35 cellular contexts compared by ENCODE assay signal in the genomic region with DNA sequence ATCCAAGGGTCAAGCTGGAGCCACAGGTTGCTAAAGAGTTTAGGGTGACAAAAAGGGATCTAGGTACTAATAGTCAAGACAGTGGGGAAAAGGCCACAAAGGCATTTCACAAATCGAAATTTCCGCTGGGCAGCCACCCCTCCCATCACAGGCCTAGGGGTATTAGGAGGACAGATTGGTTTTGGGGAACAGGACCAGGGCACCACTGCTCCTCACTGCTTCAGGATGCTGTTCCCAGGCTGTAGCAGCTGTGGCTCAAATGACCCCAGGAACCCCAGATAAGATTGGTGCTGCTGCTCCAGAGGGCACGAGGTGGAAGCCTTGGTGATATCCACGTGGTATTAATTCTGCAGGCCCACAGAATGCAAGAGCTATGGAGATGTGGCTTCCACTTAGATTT. TPM values are rescaled to one million over a fixed set of nuclear protein-coding genes. Genes with fewer than 3 reads are reported as not detected.
DNase-seq lines count a peak whose midpoint lies in the region; ATAC-seq and TF ChIP-seq lines count a peak whose summit lies in the region.
"Had no signal": no experiment of that assay in that cellular context is flagged by ENCODE, and none has a peak within 500 bp of the region (broad histone marks: within the 10 kb centered on the region; RNA-seq: fewer than 3 reads in every experiment).

No MANE protein-coding gene starts in this region.

- DNase-seq in endodermal cell (no peak), mesenchymal stem cell (no peak), trophoblast cell (no peak), left colon (no peak), posterior cingulate gyrus (no peak), GM03348 (ENCODE audit: low spot score) (no peak)
- DNase-seq: 8988T; ACHN; AML-193; BE2C; C1 segment of cervical spinal cord; Caco-2; Calu3; CD4-positive, alpha-beta memory T cell; CD4-positive, alpha-beta T cell; CD4-positive, CD25-positive, alpha-beta regulatory T cell; CD8-positive, alpha-beta memory T cell; CD8-positive, alpha-beta T cell; COR-L47; DMS 273 treated with DMSO at 0.1 percent for 48 hours; DMS153; DMS53; DMS79; DMS79 treated with DMSO at 0.1 percent for 48 hours; DND-41; EL had no signal

- H3K27ac Mint-ChIP-seq in endodermal cell: no peak overlapping the region
- H3K27ac Mint-ChIP-seq: B cell; CD14-positive monocyte; CD4-positive, alpha-beta memory T cell; CD4-positive, alpha-beta T cell; CD4-positive, CD25-positive, alpha-beta regulatory T cell; CD8-positive, alpha-beta memory T cell; CD8-positive, alpha-beta T cell had no signal

- H3K4me1 Mint-ChIP-seq in endodermal cell: no peaks in the 10 kb centered on the region
- H3K4me1 Mint-ChIP-seq: B cell; CD14-positive monocyte; CD4-positive, CD25-positive, alpha-beta regulatory T cell had no signal

- H3K4me3 ChIP-seq in HEK293 (ENCODE audit: low read depth, low read length) (no peak overlapping the region), endodermal cell (ENCODE audit: low read length) (peak overlapping the region; percentile 44), mesenchymal stem cell (ENCODE audit: insufficient read depth in 1 of 2, low read depth in 1 of 2, low read length in 2 of 2) (no peak overlapping the region), trophoblast cell (ENCODE audit: low read depth, low read length) (no peak overlapping the region)
- H3K4me3 ChIP-seq: A549; BLaER1; BLaER1 treated with 17β-estradiol and CSF1 and Interleukin-3, amounts not matched to agents 10 nM and 100 nM had no signal

- H3K9ac ChIP-seq in endodermal cell (ENCODE audit: extremely low read depth, low read length, poor library complexity, severe bottlenecking) (no peak overlapping the region), mesenchymal stem cell (ENCODE audit: low read length) (no peak overlapping the region), trophoblast cell (ENCODE audit: low read length) (peak overlapping the region; percentile 74)
- H3K9ac ChIP-seq: BLaER1; BLaER1 treated with 17β-estradiol and CSF1 and Interleukin-3, amounts not matched to agents 10 nM and 100 nM had no signal

- no peak overlapping the region for H3K23ac ChIP-seq in mesenchymal stem cell (ENCODE audit: low read length in 2 of 2)
- no peak overlapping the region for H3K23ac ChIP-seq in trophoblast cell (ENCODE audit: low read length)

- H2BK12ac ChIP-seq in mesenchymal stem cell (ENCODE audit: low read length in 2 of 2) (no peak overlapping the region), trophoblast cell (ENCODE audit: low read length) (no peak overlapping the region)

- H3K27ac ChIP-seq in HEK293 (ENCODE audit: extremely low read depth, low read depth, low read length) (no peak overlapping the region), endodermal cell (ENCODE audit: low read depth, low read length) (no peak overlapping the region), mesenchymal stem cell (ENCODE audit: low read length, poor library complexity, severe bottlenecking) (no peak overlapping the region), trophoblast cell (ENCODE audit: low read depth, low read length) (no peak overlapping the region)
- H3K27ac ChIP-seq: 22Rv1; A549; BLaER1; BLaER1 treated with 17β-estradiol and CSF1 and Interleukin-3, amounts not matched to agents 10 nM and 100 nM; C4-2B had no signal

- no peaks in the 10 kb centered on the region for H3K27me3 ChIP-seq in endodermal cell (ENCODE audit: control insufficient read depth, insufficient read depth, low read length, poor library complexity, severe bottlenecking)
- H3K27me3 ChIP-seq in mesenchymal stem cell (ENCODE audit: control insufficient read depth in 1 of 2, insufficient read depth in 1 of 2, low read length in 2 of 2): no peaks in the 10 kb centered on the region
- H3K27me3 ChIP-seq in trophoblast cell (ENCODE audit: insufficient read depth, low read length): no peaks in the 10 kb centered on the region
- H3K27me3 ChIP-seq: BE2C; BLaER1; BLaER1 treated with 17β-estradiol and CSF1 and Interleukin-3, amounts not matched to agents 10 nM and 100 nM had no signal

- no peak overlapping the region for H3K18ac ChIP-seq in mesenchymal stem cell (ENCODE audit: low read depth in 1 of 2, low read length in 2 of 2)
- no peak overlapping the region for H3K18ac ChIP-seq in trophoblast cell (ENCODE audit: low read length)

- H3K79me1 ChIP-seq in mesenchymal stem cell (replicated peaks; ENCODE audit: low read length, poor library complexity, severe bottlenecking) (no peaks in the 10 kb centered on the region), trophoblast cell (ENCODE audit: low read length) (no peaks in the 10 kb centered on the region)

- H4K12ac ChIP-seq in trophoblast cell (ENCODE audit: low read depth, low read length): no peak overlapping the region

- H2BK5ac ChIP-seq in mesenchymal stem cell (ENCODE audit: low read depth, low read length, poor library complexity, severe bottlenecking): no peak overlapping the region
- no peak overlapping the region for H2BK5ac ChIP-seq in trophoblast cell (ENCODE audit: low read depth, low read length, poor library complexity)

- H3K4ac ChIP-seq in mesenchymal stem cell (ENCODE audit: low read depth in 1 of 2, low read length in 2 of 2) (no peak overlapping the region), trophoblast cell (ENCODE audit: low read depth, low read length) (no peak overlapping the region)

- CTCF ChIA-PET in HEK293 (lab: Yijun Ruan, JAX): no interaction called here

- 86 to 90% methylated on average over 2 to 4 of the region's 4 CpGs for WGBS in endodermal cell (ENCODE audit: insufficient coverage in 1 of 2, insufficient read length in 1 of 2), 2 experiments
- 90% methylated on average over 4 of the region's 4 CpGs for WGBS in mesenchymal stem cell
- no CpG with 5 or more reads among the region's 4 CpGs for WGBS in trophoblast cell (ENCODE audit: extremely low coverage, insufficient coverage, insufficient read length)

- H2AK5ac ChIP-seq in mesenchymal stem cell (ENCODE audit: low read length, severe bottlenecking): no peak overlapping the region
- no peak overlapping the region for H2AK5ac ChIP-seq in trophoblast cell (ENCODE audit: low read length)

- H3K14ac ChIP-seq in mesenchymal stem cell (ENCODE audit: low read length in 2 of 2) (no peak overlapping the region), trophoblast cell (ENCODE audit: low read length) (no peak overlapping the region)

- H2AFZ ChIP-seq in mesenchymal stem cell (ENCODE audit: low read depth, low read length): no peak overlapping the region
- H2AFZ ChIP-seq in trophoblast cell (ENCODE audit: insufficient read depth, low read length, poor library complexity): no peak overlapping the region

- peaks cover 23% of the 10 kb centered on the region for H3K36me3 Mint-ChIP-seq in endodermal cell (ENCODE audit: low read depth)
- H3K36me3 Mint-ChIP-seq: CD14-positive monocyte; CD4-positive, alpha-beta memory T cell; CD4-positive, CD25-positive, alpha-beta regulatory T cell; CD8-positive, alpha-beta memory T cell; CD8-positive, alpha-beta T cell had no signal

- TF ChIP-seq CTCF in HEK293 (tag by site-specific recombination; IDR thresholded peaks at IDR 0.05): no peak
- no peak for TF ChIP-seq CTCF in endodermal cell (conservative IDR thresholded peaks at IDR 0.05)

- H3K27me3 Mint-ChIP-seq in endodermal cell (ENCODE audit: insufficient read depth): no peaks in the 10 kb centered on the region
- H3K27me3 Mint-ChIP-seq: B cell; CD4-positive, alpha-beta T cell had no signal

- H3K4me3 Mint-ChIP-seq in endodermal cell: no peak overlapping the region
- H3K4me3 Mint-ChIP-seq: B cell; CD14-positive monocyte; CD4-positive, alpha-beta memory T cell; CD4-positive, alpha-beta T cell; CD4-positive, CD25-positive, alpha-beta regulatory T cell; CD8-positive, alpha-beta memory T cell; CD8-positive, alpha-beta T cell had no signal

- H3K9me3 ChIP-seq in HEK293 (ENCODE audit: control insufficient read depth, insufficient read depth, low read depth, low read length) (no peaks in the 10 kb centered on the region), endodermal cell (ENCODE audit: control insufficient read depth, low read length) (peaks cover 18% of the 10 kb centered on the region), mesenchymal stem cell (ENCODE audit: control insufficient read depth, low read length) (no peaks in the 10 kb centered on the region), trophoblast cell (ENCODE audit: insufficient read depth, low read depth, low read length) (no peaks in the 10 kb centered on the region)
- H3K9me3 ChIP-seq: A549, BE2C, BLaER1, Caco-2 had no signal

- peak overlapping the region; percentile 5 for H2BK120ac ChIP-seq in mesenchymal stem cell (ENCODE audit: low read depth, low read length)
- no peak overlapping the region for H2BK120ac ChIP-seq in trophoblast cell (ENCODE audit: insufficient read depth, low read length, poor library complexity)

- H3K36me3 ChIP-seq in HEK293 (ENCODE audit: control insufficient read depth in 2 of 2, insufficient read depth in 1 of 2, low read length in 2 of 2): peaks cover 0 to 18% of the 10 kb centered on the region in 2 experiments; a peak in 2 of 3 replicates
- peaks cover 9% of the 10 kb centered on the region for H3K36me3 ChIP-seq in endodermal cell (ENCODE audit: control insufficient read depth, insufficient read depth, low read length)
- H3K36me3 ChIP-seq in mesenchymal stem cell (ENCODE audit: control insufficient read depth in 1 of 2, insufficient read depth in 2 of 2, low read depth in 1 of 2, low read length in 2 of 2): no peaks in the 10 kb centered on the region
- H3K36me3 ChIP-seq in trophoblast cell (ENCODE audit: control insufficient read depth in 1 of 2, insufficient read depth in 2 of 2, low read length in 2 of 2): peaks cover 0 to 2% of the 10 kb centered on the region in 2 experiments
- H3K36me3 ChIP-seq: BE2C had no signal

- H3K79me2 ChIP-seq in trophoblast cell (ENCODE audit: control insufficient read depth, insufficient read depth, low read length, poor library complexity): no peaks in the 10 kb centered on the region

- intact Hi-C loops in left colon (cut with DNase I, micrococcal nuclease): no loop called here
- intact Hi-C loops in posterior cingulate gyrus (cut with DNase I): no loop called here

- peaks cover 21% of the 10 kb centered on the region for H3K9me3 Mint-ChIP-seq in endodermal cell
- H3K9me3 Mint-ChIP-seq: CD14-positive monocyte; CD4-positive, alpha-beta memory T cell; CD4-positive, alpha-beta T cell; CD4-positive, CD25-positive, alpha-beta regulatory T cell; CD8-positive, alpha-beta memory T cell; CD8-positive, alpha-beta T cell had no signal

- ATAC-seq in left colon (no peak), HG03045 (IDR thresholded peaks at IDR 0.05; ENCODE audit: unreplicated experiment) (no peak)
- ATAC-seq: A549; CD8-positive, alpha-beta T cell had no signal

- POLR2A ChIA-PET in HEK293 (lab: Yijun Ruan, JAX): no interaction called here

- no peak overlapping the region for H3K4me2 ChIP-seq in mesenchymal stem cell (ENCODE audit: low read length, poor library complexity, severe bottlenecking)
- no peak overlapping the region for H3K4me2 ChIP-seq in trophoblast cell (ENCODE audit: low read length)
- H3K4me2 ChIP-seq: A549; BLaER1; BLaER1 treated with 17β-estradiol and CSF1 and Interleukin-3, amounts not matched to agents 10 nM and 100 nM had no signal

- H4K91ac ChIP-seq in mesenchymal stem cell (ENCODE audit: low read length) (no peak overlapping the region), trophoblast cell (ENCODE audit: low read depth, low read length) (no peak overlapping the region)

- no peaks in the 10 kb centered on the region for H3K4me1 ChIP-seq in HEK293 (ENCODE audit: control insufficient read depth, insufficient read depth, low read length)
- no peaks in the 10 kb centered on the region for H3K4me1 ChIP-seq in endodermal cell (ENCODE audit: control insufficient read depth, insufficient read depth, low read length)
- no peaks in the 10 kb centered on the region for H3K4me1 ChIP-seq in mesenchymal stem cell (ENCODE audit: control insufficient read depth, insufficient read depth, low read depth, low read length)
- H3K4me1 ChIP-seq in trophoblast cell (ENCODE audit: control insufficient read depth in 1 of 2, insufficient read depth in 2 of 2, low read length in 2 of 2): no peaks in the 10 kb centered on the region
- H3K4me1 ChIP-seq: BE2C; BLaER1; BLaER1 treated with 17β-estradiol and CSF1 and Interleukin-3, amounts not matched to agents 10 nM and 100 nM had no signal

- H4K8ac ChIP-seq in mesenchymal stem cell (ENCODE audit: low read length) (no peak overlapping the region), trophoblast cell (ENCODE audit: low read depth, low read length) (no peak overlapping the region)

- no peak overlapping the region for H2BK15ac ChIP-seq in mesenchymal stem cell (ENCODE audit: low read depth, poor library complexity, severe bottlenecking)

RNA-seq across cellular contexts. Expression of gene KLHL23, which starts 22.7 kb away (rescaled TPM):
- total RNA-seq in endodermal cell (10 to 100 TPM; 43.4 to 61.9 TPM), left colon (10 to 100 TPM in 1 of 2 donors, 1 to 10 TPM in 1; 9.7 to 12.9 TPM)
- polyA plus RNA-seq in endodermal cell (2013, experiment 1 of 2): 53.5 TPM
- 51.0 TPM for polyA plus RNA-seq in endodermal cell (2013, experiment 2 of 2)
- polyA plus RNA-seq in mesenchymal stem cell (2013, experiment 1 of 2): 1.8 TPM
- polyA plus RNA-seq in mesenchymal stem cell (2013, experiment 2 of 2): 1.7 TPM
- 6.9 and 7.2 TPM in 2 replicates for polyA plus RNA-seq in trophoblast cell (2013)

RNA-seq across cellular contexts. Expression of gene SSB, which starts 42.3 kb away (rescaled TPM):
- total RNA-seq in endodermal cell (100 to 1,000 TPM; 182 to 208 TPM), left colon (10 to 100 TPM; 40.5 to 43.7 TPM)
- 153 TPM for polyA plus RNA-seq in endodermal cell (2013, experiment 1 of 2)
- polyA plus RNA-seq in endodermal cell (2013, experiment 2 of 2): 151 TPM
- polyA plus RNA-seq in mesenchymal stem cell (2013, experiment 1 of 2): 174 TPM
- polyA plus RNA-seq in mesenchymal stem cell (2013, experiment 2 of 2): 181 TPM
- 135 and 138 TPM in 2 replicates for polyA plus RNA-seq in trophoblast cell (2013)

Comparison
In these comparisons a context has a peak if more than half of its experiments do, and no peak if none do; other contexts are left out.
1. RNA of gene SSB, which starts 42.3 kb away (total RNA-seq): 182 to 208 TPM in endodermal cell; 40.5 to 43.7 TPM in left colon; every median in the first group is over 4 times any median in the second.